Comparison of ENCODE assay signal across 27 cellular contexts in genomic region chr2:46001290-46001689, GRCh38.
DNase-seq lines count a peak whose midpoint lies in the region; ATAC-seq and TF ChIP-seq lines count a peak whose summit lies in the region.
"Had no signal": no experiment of that assay in that cellular context is flagged by ENCODE, and none has a peak within 500 bp of the region (broad histone marks: within the 10 kb centered on the region; RNA-seq: fewer than 3 reads in every experiment).

No MANE protein-coding gene starts in this region.

- intact Hi-C loops in cardiac septum (cut with DNase I), result no loop called here
- intact Hi-C loops in left ventricle myocardium superior (cut with micrococcal nuclease), result no loop called here
- intact Hi-C loops in upper lobe of right lung (cut with DNase I), result loop anchor here (10.0 kb wide), 1 partner anchor 364 kb away; no protein-coding TSS in a partner anchor
- intact Hi-C loops in posterior vena cava (cut with DNase I), result loop anchor here in 1 of 2 donors (10.0 kb wide), 1 partner anchor 294 kb away; the partner anchor contains the start of gene EPAS1

- H2AFZ ChIP-seq in neural progenitor cell (replicated peaks), result no peak overlapping the region
- H2AFZ ChIP-seq: PC-9 had no signal

- H3K4me3 ChIP-seq in gastroesophageal sphincter (no peak overlapping the region), neural progenitor cell (no peak overlapping the region), upper lobe of right lung (no peak overlapping the region)
- H3K4me3 ChIP-seq: body of pancreas, gastrocnemius medialis, PC-9, SJCRH30, tibial nerve had no signal

- no peak for TF ChIP-seq EP300 in gastroesophageal sphincter (IDR thresholded peaks at IDR 0.05)

- H3K27me3 Mint-ChIP-seq in neural progenitor cell (ENCODE audit: insufficient read depth, low read depth), result peaks cover 2% of the 10 kb centered on the region
- H3K27me3 Mint-ChIP-seq: activated T-cell treated with anti-CD3 and anti-CD28 coated beads, Interleukin-2, amount 50 U/mL, for 24 hours; B cell; CD8-positive, alpha-beta memory T cell; stimulated activated naive CD8-positive, alpha-beta T cell treated with anti-CD3 and anti-CD28 coated beads, Interleukin-15, Interleukin-2, amounts not matched to agents 100 ng/mL and 50 ng/mL, for 24 hours had no signal

- peak overlapping the region; percentile 54 for H3K4me3 Mint-ChIP-seq in neural progenitor cell
- H3K4me3 Mint-ChIP-seq: activated T-cell treated with anti-CD3 and anti-CD28 coated beads, Interleukin-2, amount 50 U/mL, for 24 hours; B cell; CD8-positive, alpha-beta memory T cell; stimulated activated naive CD8-positive, alpha-beta T cell treated with anti-CD3 and anti-CD28 coated beads, Interleukin-15, Interleukin-2, amounts not matched to agents 100 ng/mL and 50 ng/mL, for 24 hours had no signal

- H3K9ac ChIP-seq in neural progenitor cell, result no peak overlapping the region
- H3K9ac ChIP-seq: KMS-11 had no signal

- no peaks in the 10 kb centered on the region for H3K79me2 ChIP-seq in neural progenitor cell (ENCODE audit: low read depth)

- H3K9me3 Mint-ChIP-seq in neural progenitor cell, result no peaks in the 10 kb centered on the region
- H3K9me3 Mint-ChIP-seq: activated T-cell treated with anti-CD3 and anti-CD28 coated beads, Interleukin-2, amount 50 U/mL, for 24 hours; CD8-positive, alpha-beta memory T cell; stimulated activated naive CD8-positive, alpha-beta T cell treated with anti-CD3 and anti-CD28 coated beads, Interleukin-15, Interleukin-2, amounts not matched to agents 100 ng/mL and 50 ng/mL, for 24 hours had no signal

- WGBS in gastroesophageal sphincter (ENCODE audit: low coverage in 1 of 2), 2 donors, result 49 to 70% methylated on average over 6 of the region's 7 CpGs

- peak; percentile 35 for DNase-seq in cardiac septum (ENCODE audit: low spot score)
- DNase-seq in left ventricle myocardium superior, result no peak
- no peak for DNase-seq in neural progenitor cell (ENCODE audit: low spot score)
- DNase-seq in upper lobe of right lung, result no peak
- no peak for DNase-seq in posterior vena cava (ENCODE audit: low spot score)
- DNase-seq: activated CD4-positive, alpha-beta T cell treated with anti-CD3 and anti-CD28 coated beads for 1 hour; activated T-cell treated with anti-CD3 and anti-CD28 coated beads, Interleukin-2, amount 50 U/mL, for 24 hours; body of pancreas; CD8-positive, alpha-beta memory T cell; DMS53; effector CD8-positive, alpha-beta T cell; erythroblast; gastrocnemius medialis; NCI-H146; NCI-H510A treated with DMSO at 0.1 percent for 48 hours; occipital lobe; PC-9; retina; SJCRH30; T-helper 1 cell had no signal

- peaks cover 2 to 28% (median 18%) of the 10 kb centered on the region in 3 donors for H3K4me1 ChIP-seq in gastroesophageal sphincter
- no peaks in the 10 kb centered on the region for H3K4me1 ChIP-seq in neural progenitor cell
- peaks cover 28% of the 10 kb centered on the region for H3K4me1 ChIP-seq in upper lobe of right lung
- H3K4me1 ChIP-seq: SJCRH30 had no signal

- TF ChIP-seq CTCF in gastroesophageal sphincter (IDR thresholded peaks at IDR 0.05) (no peak), neural progenitor cell (IDR thresholded peaks at IDR 0.05) (no peak), upper lobe of right lung (IDR thresholded peaks at IDR 0.05) (no peak)

- no peaks in the 10 kb centered on the region for H4K20me1 ChIP-seq in neural progenitor cell (ENCODE audit: low read depth)

- TF ChIP-seq POLR2A in gastroesophageal sphincter (IDR thresholded peaks at IDR 0.05), result no peak

- no peaks in the 10 kb centered on the region for H3K9me3 ChIP-seq in gastroesophageal sphincter
- H3K9me3 ChIP-seq in neural progenitor cell (ENCODE audit: low read depth), result no peaks in the 10 kb centered on the region
- H3K9me3 ChIP-seq in upper lobe of right lung, result no peaks in the 10 kb centered on the region
- H3K9me3 ChIP-seq: body of pancreas, gastrocnemius medialis, SJCRH30, tibial nerve had no signal

- H3K27me3 ChIP-seq in gastroesophageal sphincter (no peaks in the 10 kb centered on the region), neural progenitor cell (no peaks in the 10 kb centered on the region), upper lobe of right lung (no peaks in the 10 kb centered on the region)
- H3K27me3 ChIP-seq: body of pancreas, gastrocnemius medialis, SJCRH30, tibial nerve had no signal

- peaks cover 0 to 31% of the 10 kb centered on the region in 2 donors for H3K36me3 ChIP-seq in gastroesophageal sphincter
- no peaks in the 10 kb centered on the region for H3K36me3 ChIP-seq in neural progenitor cell
- no peaks in the 10 kb centered on the region for H3K36me3 ChIP-seq in upper lobe of right lung
- H3K36me3 ChIP-seq: SJCRH30 had no signal

- H3K4me2 ChIP-seq in neural progenitor cell, result no peak overlapping the region
- H3K4me2 ChIP-seq: KMS-11, PC-9 had no signal

- H3K27ac Mint-ChIP-seq in neural progenitor cell, result no peak overlapping the region
- H3K27ac Mint-ChIP-seq: activated T-cell treated with anti-CD3 and anti-CD28 coated beads, Interleukin-2, amount 50 U/mL, for 24 hours; B cell; CD8-positive, alpha-beta memory T cell; stimulated activated naive CD8-positive, alpha-beta T cell treated with anti-CD3 and anti-CD28 coated beads, Interleukin-15, Interleukin-2, amounts not matched to agents 100 ng/mL and 50 ng/mL, for 24 hours had no signal

- ATAC-seq in left ventricle myocardium superior (no peak), gastroesophageal sphincter (no peak), upper lobe of right lung (no peak), HG02763 (IDR thresholded peaks at IDR 0.05; ENCODE audit: unreplicated experiment) (no peak), GM21381 (IDR thresholded peaks at IDR 0.05; ENCODE audit: unreplicated experiment) (no peak)
- ATAC-seq: gastrocnemius medialis had no signal

- peaks cover 6% of the 10 kb centered on the region for H3K36me3 Mint-ChIP-seq in neural progenitor cell

- H3K4me1 Mint-ChIP-seq in neural progenitor cell, result no peaks in the 10 kb centered on the region
- H3K4me1 Mint-ChIP-seq: B cell; CD8-positive, alpha-beta memory T cell had no signal

- H3F3A ChIP-seq in neural progenitor cell (ENCODE audit: low read depth), result no peaks in the 10 kb centered on the region

- peak overlapping the region in 3 of 4 donors; percentile 59 to 69 (median 69) for H3K27ac ChIP-seq in gastroesophageal sphincter
- no peak overlapping the region for H3K27ac ChIP-seq in neural progenitor cell
- peak overlapping the region; percentile 81 for H3K27ac ChIP-seq in upper lobe of right lung
- H3K27ac ChIP-seq: body of pancreas, gastrocnemius medialis, KMS-11, PC-9, SJCRH30 had no signal
